ENCODE assay signal across 15 cellular contexts in genomic region chr2:121527009-121527682, GRCh38. TPM values are rescaled to one million over a fixed set of nuclear protein-coding genes. Genes with fewer than 3 reads are reported as not detected.
DNase-seq lines count a peak whose midpoint lies in the region; ATAC-seq and TF ChIP-seq lines count a peak whose summit lies in the region.
"Had no signal": no experiment of that assay in that cellular context is flagged by ENCODE, and none has a peak within 500 bp of the region (broad histone marks: within the 10 kb centered on the region; RNA-seq: fewer than 3 reads in every experiment).

No MANE protein-coding gene starts in this region.

- H3K27me3 Mint-ChIP-seq in T-helper 2 cell treated with Interferon-gamma antibody and Interleukin-4, amounts not matched to agents 5 μg/mL and 100 μg/mL, for 36 hours (ENCODE audit: low read depth), result no peaks in the 10 kb centered on the region
- no peaks in the 10 kb centered on the region for H3K27me3 Mint-ChIP-seq in naive thymus-derived CD4-positive, alpha-beta T cell

- POLR2A ChIA-PET in naive thymus-derived CD4-positive, alpha-beta T cell (lab: Charles Lee), result interaction anchor here (0.8 kb wide), 1 partner anchor 123 kb away, joined by 3 read pairs; the partner anchor contains the start of gene CLASP1

- H3K4me3 ChIP-seq in fibroblast of pulmonary artery (replicated peaks; ENCODE audit: low read depth, low read length), result no peak overlapping the region
- no peak overlapping the region for H3K4me3 ChIP-seq in naive thymus-derived CD4-positive, alpha-beta T cell (ENCODE audit: low read length)
- H3K4me3 ChIP-seq: Peyer's patch, tibial artery had no signal

- H3K36me3 ChIP-seq in naive thymus-derived CD4-positive, alpha-beta T cell (ENCODE audit: control insufficient read depth in 2 of 3, insufficient read depth in 3 of 3, low read length in 3 of 3), result peaks cover 0 to 26% (median 0%) of the 10 kb centered on the region in 3 experiments

- H3K9me3 ChIP-seq in naive thymus-derived CD4-positive, alpha-beta T cell (ENCODE audit: control insufficient read depth in 2 of 3, low read length in 3 of 3), result no peaks in the 10 kb centered on the region
- H3K9me3 ChIP-seq: neutrophil, Peyer's patch, tibial artery had no signal

- CTCF ChIA-PET in naive thymus-derived CD4-positive, alpha-beta T cell (lab: Charles Lee), result no interaction called here

- H3K9me3 Mint-ChIP-seq in T-helper 2 cell treated with Interferon-gamma antibody and Interleukin-4, amounts not matched to agents 5 μg/mL and 100 μg/mL, for 36 hours, result no peaks in the 10 kb centered on the region
- peaks cover 0 to 4% (median 0%) of the 10 kb centered on the region in 11 donors for H3K9me3 Mint-ChIP-seq in naive thymus-derived CD4-positive, alpha-beta T cell

- peak; percentile 1 for DNase-seq in NCI-H446 treated with DMSO at 0.1 percent for 48 hours (lab: John Stamatoyannopoulos, UW)
- no peak for DNase-seq in NCI-H446 (lab: John Stamatoyannopoulos, UW)
- DNase-seq in T-helper 2 cell treated with Interferon-gamma antibody and Interleukin-4, amounts not matched to agents 5 μg/mL and 100 μg/mL, for 36 hours (ENCODE audit: low spot score), result peak; percentile 28
- DNase-seq in fibroblast of pulmonary artery (ENCODE audit: low read depth), result peak; percentile 53
- peak; percentile 82 for DNase-seq in stimulated activated CD4-positive, alpha-beta T cell treated with anti-CD3 and anti-CD28 coated beads, Interleukin-1b, Interleukin-23, amount 100 ng/mL, for 48 hours
- no peak for DNase-seq in NAMALWA (ENCODE audit: low spot score)
- DNase-seq in naive thymus-derived CD4-positive, alpha-beta T cell, result no peak
- DNase-seq: 8988T, activated gamma-delta T cell, left cardiac atrium, Peyer's patch, tibial artery had no signal

- intact Hi-C loops in naive thymus-derived CD4-positive, alpha-beta T cell (cut with micrococcal nuclease), result no loop called here

- H3K27ac Mint-ChIP-seq in T-helper 2 cell treated with Interferon-gamma antibody and Interleukin-4, amounts not matched to agents 5 μg/mL and 100 μg/mL, for 36 hours, result peak overlapping the region; percentile 45
- H3K27ac Mint-ChIP-seq in naive thymus-derived CD4-positive, alpha-beta T cell, result peak overlapping the region in 1 of 9 donors; percentile 36

- H3K36me3 Mint-ChIP-seq in T-helper 2 cell treated with Interferon-gamma antibody and Interleukin-4, amounts not matched to agents 5 μg/mL and 100 μg/mL, for 36 hours (ENCODE audit: low read depth), result peaks cover 33% of the 10 kb centered on the region
- peaks cover 0 to 22% (median 6%) of the 10 kb centered on the region in 5 donors for H3K36me3 Mint-ChIP-seq in naive thymus-derived CD4-positive, alpha-beta T cell

- H3K27ac ChIP-seq in naive thymus-derived CD4-positive, alpha-beta T cell (ENCODE audit: low read depth, low read length), result no peak overlapping the region
- H3K27ac ChIP-seq: neutrophil, Peyer's patch, tibial artery had no signal

- ATAC-seq in naive thymus-derived CD4-positive, alpha-beta T cell, result no peak
- no peak for ATAC-seq in GM21528 (IDR thresholded peaks at IDR 0.05; ENCODE audit: low FRiP score, unreplicated experiment)
- ATAC-seq: left cardiac atrium had no signal

- H3K4me1 ChIP-seq in naive thymus-derived CD4-positive, alpha-beta T cell (ENCODE audit: control insufficient read depth in 2 of 2, insufficient read depth in 2 of 2, low read length in 2 of 2), result peaks cover 9 to 11% of the 10 kb centered on the region in 2 donors

- TF ChIP-seq CTCF in fibroblast of pulmonary artery (IDR thresholded peaks at IDR 0.05; ENCODE audit: low read length, missing control alignments), result no peak

- no peaks in the 10 kb centered on the region for H3K27me3 ChIP-seq in naive thymus-derived CD4-positive, alpha-beta T cell (ENCODE audit: control insufficient read depth in 2 of 2, insufficient read depth in 2 of 2, low read length in 2 of 2)
- H3K27me3 ChIP-seq: neutrophil, Peyer's patch, tibial artery had no signal

- H3K4me1 Mint-ChIP-seq in T-helper 2 cell treated with Interferon-gamma antibody and Interleukin-4, amounts not matched to agents 5 μg/mL and 100 μg/mL, for 36 hours (ENCODE audit: low read depth), result peaks cover 43% of the 10 kb centered on the region
- peaks cover 16 to 52% (median 26%) of the 10 kb centered on the region in 7 donors for H3K4me1 Mint-ChIP-seq in naive thymus-derived CD4-positive, alpha-beta T cell

- no peak overlapping the region for H3K4me3 Mint-ChIP-seq in T-helper 2 cell treated with Interferon-gamma antibody and Interleukin-4, amounts not matched to agents 5 μg/mL and 100 μg/mL, for 36 hours
- H3K4me3 Mint-ChIP-seq in naive thymus-derived CD4-positive, alpha-beta T cell, result no peak overlapping the region

RNA-seq across cellular contexts. Expression of gene RNU4ATAC, which starts 3.5 kb away (rescaled TPM):
- total RNA-seq in naive thymus-derived CD4-positive, alpha-beta T cell, result not detected
- not detected for polyA plus RNA-seq in naive thymus-derived CD4-positive, alpha-beta T cell
- total RNA-seq: NCI-H460 had no signal

Comparison
In these comparisons a context has a peak if more than half of its experiments do, and no peak if none do; other contexts are left out.
1. DNase-seq: peak in NCI-H446 treated with DMSO at 0.1 percent for 48 hours (single experiment), T-helper 2 cell treated with Interferon-gamma antibody and Interleukin-4, amounts not matched to agents 5 μg/mL and 100 μg/mL, for 36 hours (single experiment), fibroblast of pulmonary artery (single experiment) and stimulated activated CD4-positive, alpha-beta T cell treated with anti-CD3 and anti-CD28 coated beads, Interleukin-1b, Interleukin-23, amount 100 ng/mL, for 48 hours (single experiment); none in NCI-H446 (0 of 2), NAMALWA (single experiment) and naive thymus-derived CD4-positive, alpha-beta T cell (0 of 9).